ENCODE assay signal across 8 cellular contexts in the genomic region with DNA sequence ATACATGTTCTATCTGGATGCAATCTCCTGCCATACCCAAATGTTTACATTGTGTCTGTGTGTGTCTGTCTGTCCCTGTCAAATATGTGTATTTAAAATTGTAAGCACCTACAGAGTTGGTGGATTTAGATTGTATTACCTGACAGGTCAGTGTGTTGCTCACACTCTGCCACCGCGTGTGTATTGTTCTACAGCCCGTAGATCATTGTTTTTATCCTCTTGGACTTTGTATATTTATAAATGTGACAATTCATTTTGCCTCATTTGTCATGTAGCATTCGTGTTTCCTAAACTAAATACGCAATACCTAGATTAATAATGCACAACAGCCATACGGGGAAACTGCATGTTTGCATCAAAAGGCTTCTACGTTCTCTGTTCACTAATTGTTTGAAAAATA. TPM values are rescaled to one million over a fixed set of nuclear protein-coding genes. Genes with fewer than 3 reads are reported as not detected.
DNase-seq lines count a peak whose midpoint lies in the region; ATAC-seq and TF ChIP-seq lines count a peak whose summit lies in the region.

No MANE protein-coding gene starts in this region.

- H3K27me3 ChIP-seq in Panc1 (ENCODE audit: control insufficient read depth, insufficient read depth, low read length) (no peaks in the 10 kb centered on the region), esophagus squamous epithelium (peaks cover 0 to 4% (median 0%) of the 10 kb centered on the region in 4 donors), rectal smooth muscle tissue (ENCODE audit: control insufficient read depth, insufficient read depth, low read length) (no peaks in the 10 kb centered on the region)

- peak overlapping the region; percentile 90 for H3K27ac ChIP-seq in Panc1 (ENCODE audit: low read length)
- peak overlapping the region; percentile 84 to 96 (median 94) for H3K27ac ChIP-seq in esophagus squamous epithelium
- peak overlapping the region; percentile 94 for H3K27ac ChIP-seq in rectal smooth muscle tissue (ENCODE audit: low read depth, low read length)

- TF ChIP-seq CTCF in GM12865 (IDR thresholded peaks at IDR 0.05; ENCODE audit: insufficient read depth, low read depth, low read length, missing control alignments) (no peak), Panc1 (IDR thresholded peaks at IDR 0.05) (no peak), esophagus squamous epithelium (IDR thresholded peaks at IDR 0.05) (no peak)

- in situ Hi-C loops in Panc1 (cut with HindIII; ENCODE audit: low pct_unique_long_range_greater_than_20kb, low sequenced_read_pairs), result no loop called here

- POLR2A ChIA-PET in Panc1 (lab: Charles Lee), result no interaction called here

- DNase-seq in GM12865 (ENCODE audit: low read depth), result no peak
- no peak for DNase-seq in Panc1 (ENCODE audit: low read depth, low spot score)
- no peak for DNase-seq in esophagus squamous epithelium (lab: John Stamatoyannopoulos, UW)
- DNase-seq in NCI-H748 (lab: John Stamatoyannopoulos, UW; ENCODE audit: unreplicated experiment), result no peak
- no peak for DNase-seq in GM03348 (ENCODE audit: low spot score)
- DNase-seq in activated CD4-positive, alpha-beta T cell treated with anti-CD3 and anti-CD28 coated beads, Interleukin-2, amount 50 U/mL, for 48 hours, result no peak

- H3K36me3 ChIP-seq in Panc1 (ENCODE audit: control insufficient read depth, insufficient read depth, low read length), result no peaks in the 10 kb centered on the region
- peaks cover 0 to 7% (median 0%) of the 10 kb centered on the region in 3 donors for H3K36me3 ChIP-seq in esophagus squamous epithelium
- no peaks in the 10 kb centered on the region for H3K36me3 ChIP-seq in rectal smooth muscle tissue (ENCODE audit: control insufficient read depth, insufficient read depth, low read length)

- CTCF ChIA-PET in Panc1 (lab: Charles Lee), result no interaction called here

- ATAC-seq in Panc1, result no peak
- ATAC-seq in HG02642 (IDR thresholded peaks at IDR 0.05; ENCODE audit: poor library complexity, unreplicated experiment), result no peak

- H3K9ac ChIP-seq in rectal smooth muscle tissue (ENCODE audit: low read length), result no peak overlapping the region

- intact Hi-C loops in Panc1 (cut with micrococcal nuclease; ENCODE audit: unreplicated experiment), result no loop called here
- intact Hi-C loops in esophagus squamous epithelium (cut with DNase I), result loop anchor here (10.0 kb wide), 1 partner anchor 163 kb away; the partner anchor contains the start of gene RWDD3

- H3K4me1 ChIP-seq in Panc1 (ENCODE audit: control insufficient read depth, insufficient read depth, low read length), result no peaks in the 10 kb centered on the region
- peaks cover 0 to 15% (median 5%) of the 10 kb centered on the region in 3 donors for H3K4me1 ChIP-seq in esophagus squamous epithelium
- no peaks in the 10 kb centered on the region for H3K4me1 ChIP-seq in rectal smooth muscle tissue (ENCODE audit: control insufficient read depth, insufficient read depth, low read length)

- WGBS in esophagus squamous epithelium, 2 donors, result 5 to 11% methylated on average over 7 of the region's 7 CpGs

- H3K9me3 ChIP-seq in Panc1 (ENCODE audit: control insufficient read depth, insufficient read depth, low read depth, low read length) (no peaks in the 10 kb centered on the region), esophagus squamous epithelium (no peaks in the 10 kb centered on the region)

- H3K4me3 ChIP-seq in GM12865 (ENCODE audit: low read depth, low read length) (peak overlapping the region; percentile 80), Panc1 (ENCODE audit: low read depth in 2 of 2, low read length in 2 of 2) (peak overlapping the region; percentile 65 to 69), esophagus squamous epithelium (peak overlapping the region; percentile 64 to 84 (median 71)), rectal smooth muscle tissue (ENCODE audit: low read length) (peak overlapping the region; percentile 90)

- BruUV-seq in Panc1 (replicated peaks; lab: Mats Ljungman, UMichigan), result no TSS peak

- TF ChIP-seq POLR2A in esophagus squamous epithelium (IDR thresholded peaks at IDR 0.05), result no peak

RNA-seq across cellular contexts. Expression of gene ALG14, which starts 0.6 kb away (rescaled TPM):
- 4.1 TPM for total RNA-seq in Panc1 (2021; ENCODE audit: unreplicated experiment)
- polyA plus RNA-seq in Panc1 (2012; ENCODE audit: insufficient read length), result 3.8 TPM
- total RNA-seq in esophagus squamous epithelium, result 1 to 10 TPM in 2 of 4 donors, under 1 TPM in 2; 0.53 to 1.3 (median 1.0) TPM

RNA-seq across cellular contexts. Expression of gene TLCD4, which starts 45.0 kb away (rescaled TPM):
- 2.9 TPM for total RNA-seq in Panc1 (2021; ENCODE audit: unreplicated experiment)
- 0.34 TPM for polyA plus RNA-seq in Panc1 (2012; ENCODE audit: insufficient read length)
- total RNA-seq in esophagus squamous epithelium, result 1 to 10 TPM in 3 of 4 donors, under 1 TPM in 1; 0.53 to 3.6 (median 1.9) TPM
